In genomic region chr5:176844706-176845391, GRCh38 we compare ENCODE assay signal across 17 cellular contexts. TPM values are rescaled to one million over a fixed set of nuclear protein-coding genes. Genes with fewer than 3 reads are reported as not detected.
A peak's percentile ranks its signal among the peaks of the same experiment; 100 is the strongest.
DNase-seq lines count a peak whose midpoint lies in the region; ATAC-seq and TF ChIP-seq lines count a peak whose summit lies in the region.
"Had no signal": no experiment of that assay in that cellular context is flagged by ENCODE, and none has a peak within 500 bp of the region (broad histone marks: within the 10 kb centered on the region; RNA-seq: fewer than 3 reads in every experiment).

No MANE protein-coding gene starts in this region.

- H3K36me3 ChIP-seq in GM23248 (ENCODE audit: low read depth) = no peaks in the 10 kb centered on the region
- H3K36me3 ChIP-seq in prostate gland = no peaks in the 10 kb centered on the region
- H3K36me3 ChIP-seq: left ventricle myocardium inferior, neutrophil, stomach had no signal

- intact Hi-C loops in prostate gland (cut with DNase I) = no loop called here

- H3K4me2 ChIP-seq in GM23248 (ENCODE audit: unreplicated experiment) = no peak overlapping the region

- TF ChIP-seq CTCF in prostate gland (IDR thresholded peaks at IDR 0.05) = no peak

- H3K9ac ChIP-seq in GM23248 = no peak overlapping the region

- ATAC-seq in activated CD8-positive, alpha-beta memory T cell treated with anti-CD3 and anti-CD28 coated beads, Interleukin-2, amount 10 ng/mL, durations not matched to agents 7 days and 5 days = no peak

- H3K27ac Mint-ChIP-seq in activated CD8-positive, alpha-beta memory T cell treated with anti-CD3 and anti-CD28 coated beads, Interleukin-2, amount 10 ng/mL, durations not matched to agents 7 days and 5 days = no peak overlapping the region
- H3K27ac Mint-ChIP-seq: activated T-helper 1 cell treated with anti-CD3 and anti-CD28 coated beads, Interleukin-12 subunit alpha, Interleukin-12 subunit beta, Interleukin-2, Interleukin-4 antibody, amounts not matched to agents 30 ng/mL and 10 ng/mL and 1 ng/mL, durations not matched to agents 14 hours and 24 hours and 36 hours; IgD-negative memory B cell had no signal

- no peak overlapping the region for H3K4me3 Mint-ChIP-seq in activated CD8-positive, alpha-beta memory T cell treated with anti-CD3 and anti-CD28 coated beads, Interleukin-2, amount 10 ng/mL, durations not matched to agents 7 days and 5 days
- H3K4me3 Mint-ChIP-seq: activated T-helper 1 cell treated with anti-CD3 and anti-CD28 coated beads, Interleukin-12 subunit alpha, Interleukin-12 subunit beta, Interleukin-2, Interleukin-4 antibody, amounts not matched to agents 30 ng/mL and 10 ng/mL and 1 ng/mL, durations not matched to agents 14 hours and 24 hours and 36 hours; CD8-positive, alpha-beta memory T cell; central memory CD8-positive, alpha-beta T cell; IgD-negative memory B cell had no signal

- H3K9me2 ChIP-seq in GM23248 (ENCODE audit: insufficient read depth) = no peaks in the 10 kb centered on the region

- DNase-seq in AG08395 (ENCODE audit: low spot score) = peak; percentile 64
- DNase-seq in GM23248 = peak; percentile 71
- peak; percentile 91 for DNase-seq in NCI-H69 (lab: John Stamatoyannopoulos, UW)
- peak; percentile 52 for DNase-seq in cerebellar cortex (ENCODE audit: low spot score)
- DNase-seq in activated CD8-positive, alpha-beta memory T cell treated with anti-CD3 and anti-CD28 coated beads, Interleukin-2, amount 10 ng/mL, durations not matched to agents 7 days and 5 days = no peak
- no peak for DNase-seq in DMS53 (lab: John Stamatoyannopoulos, UW)
- DNase-seq in epidermal melanocyte (ENCODE audit: insufficient read length, low spot score) = no peak
- DNase-seq in prostate gland (ENCODE audit: low spot score) = no peak
- DNase-seq: CD8-positive, alpha-beta memory T cell; left ventricle myocardium inferior; NK-92 treated with Interleukin-12 subunit alpha and Interleukin-12 subunit beta, amount 100 ng/mL, for 24 hours; stomach had no signal

- TF ChIP-seq POLR2A in prostate gland (IDR thresholded peaks at IDR 0.05) = no peak

- WGBS in GM23248 (ENCODE audit: low coverage in 1 of 2, low lambda C conversion rate in 2 of 2, missing lambda C conversion rate in 2 of 2), 2 experiments = 40 to 43% methylated on average over 17 to 21 of the region's 21 CpGs
- 50% methylated on average over 21 of the region's 21 CpGs for WGBS in prostate gland

- in situ Hi-C loops in GM23248 (cut with MboI) = no loop called here

- H3K36me3 Mint-ChIP-seq in activated CD8-positive, alpha-beta memory T cell treated with anti-CD3 and anti-CD28 coated beads, Interleukin-2, amount 10 ng/mL, durations not matched to agents 7 days and 5 days = no peaks in the 10 kb centered on the region
- H3K36me3 Mint-ChIP-seq: CD8-positive, alpha-beta memory T cell; IgD-negative memory B cell had no signal

- CTCF ChIA-PET in activated CD8-positive, alpha-beta memory T cell treated with anti-CD3 and anti-CD28 coated beads, Interleukin-2, amount 10 ng/mL, durations not matched to agents 7 days and 5 days (lab: Charles Lee) = no interaction called here

- peaks cover 10% of the 10 kb centered on the region; the same call in 1 of the 2 replicates for H3K27me3 ChIP-seq in GM23248 (replicated peaks; ENCODE audit: insufficient read depth)
- peaks cover 16% of the 10 kb centered on the region for H3K27me3 ChIP-seq in prostate gland (replicated peaks; ENCODE audit: insufficient read depth)

- H3K79me2 ChIP-seq in GM23248 (ENCODE audit: insufficient read depth) = no peaks in the 10 kb centered on the region

- H2AFZ ChIP-seq in GM23248 = no peak overlapping the region

- no peaks in the 10 kb centered on the region for H3K9me3 Mint-ChIP-seq in activated CD8-positive, alpha-beta memory T cell treated with anti-CD3 and anti-CD28 coated beads, Interleukin-2, amount 10 ng/mL, durations not matched to agents 7 days and 5 days (ENCODE audit: low read depth)
- H3K9me3 Mint-ChIP-seq: activated T-helper 1 cell treated with anti-CD3 and anti-CD28 coated beads, Interleukin-12 subunit alpha, Interleukin-12 subunit beta, Interleukin-2, Interleukin-4 antibody, amounts not matched to agents 30 ng/mL and 10 ng/mL and 1 ng/mL, durations not matched to agents 14 hours and 24 hours and 36 hours; central memory CD8-positive, alpha-beta T cell; IgD-negative memory B cell had no signal

- H3K4me3 ChIP-seq in GM23248 (no peak overlapping the region), prostate gland (no peak overlapping the region)
- H3K4me3 ChIP-seq: left ventricle myocardium inferior, stomach had no signal

- H4K20me1 ChIP-seq in GM23248 (ENCODE audit: insufficient read depth) = no peaks in the 10 kb centered on the region

- no peaks in the 10 kb centered on the region for H3K4me1 ChIP-seq in GM23248 (ENCODE audit: insufficient read depth)
- no peaks in the 10 kb centered on the region for H3K4me1 ChIP-seq in prostate gland (replicated peaks)
- H3K4me1 ChIP-seq: left ventricle myocardium inferior, stomach had no signal

- H3K4me1 Mint-ChIP-seq in activated CD8-positive, alpha-beta memory T cell treated with anti-CD3 and anti-CD28 coated beads, Interleukin-2, amount 10 ng/mL, durations not matched to agents 7 days and 5 days = no peaks in the 10 kb centered on the region
- H3K4me1 Mint-ChIP-seq: CD8-positive, alpha-beta memory T cell; central memory CD8-positive, alpha-beta T cell; IgD-negative memory B cell had no signal

- H3K9me3 ChIP-seq in GM23248 (ENCODE audit: low read depth) (no peaks in the 10 kb centered on the region), prostate gland (no peaks in the 10 kb centered on the region)
- H3K9me3 ChIP-seq: left ventricle myocardium inferior, neutrophil, stomach had no signal

- H3K27ac ChIP-seq in GM23248 (no peak overlapping the region), prostate gland (no peak overlapping the region)
- H3K27ac ChIP-seq: left ventricle myocardium inferior, neutrophil, stomach had no signal

- peaks cover 12% of the 10 kb centered on the region for H3K27me3 Mint-ChIP-seq in activated CD8-positive, alpha-beta memory T cell treated with anti-CD3 and anti-CD28 coated beads, Interleukin-2, amount 10 ng/mL, durations not matched to agents 7 days and 5 days

- H3F3A ChIP-seq in GM23248 (ENCODE audit: insufficient read depth) = no peaks in the 10 kb centered on the region

RNA-seq across cellular contexts. Expression of gene UNC5A, which starts 34.5 kb away (rescaled TPM):
- total RNA-seq in GM23248 (2014; rRNA removed; shearing (Covaris generic)) = not detected in 2 replicates
- not detected in 2 replicates for polyA plus RNA-seq in GM23248 (2016; fragmentation: Nextera tagmentation; extraction: Ambion mirVana)
- not detected for total RNA-seq in activated CD8-positive, alpha-beta memory T cell treated with anti-CD3 and anti-CD28 coated beads, Interleukin-2, amount 10 ng/mL, durations not matched to agents 7 days and 5 days
- total RNA-seq in prostate gland = 1 to 10 TPM in 1 of 2 donors, under 1 TPM in 1; 0.18 to 1.5 TPM
- total RNA-seq: activated T-helper 1 cell treated with anti-CD3 and anti-CD28 coated beads, Interleukin-12 subunit alpha, Interleukin-12 subunit beta, Interleukin-2, Interleukin-4 antibody, amounts not matched to agents 30 ng/mL and 10 ng/mL and 1 ng/mL, durations not matched to agents 14 hours and 24 hours and 36 hours; CD8-positive, alpha-beta memory T cell; fibroblast of villous mesenchyme; left ventricle myocardium inferior had no signal
- polyA plus RNA-seq: CD8-positive, alpha-beta memory T cell; IgD-negative memory B cell had no signal

RNA-seq across cellular contexts. Expression of gene HK3, which starts 54.3 kb away (rescaled TPM):
- not detected in 2 replicates for total RNA-seq in GM23248 (2014; rRNA removed; shearing (Covaris generic))
- polyA plus RNA-seq in GM23248 (2016; fragmentation: Nextera tagmentation; extraction: Ambion mirVana) = not detected in 2 replicates
- not detected for total RNA-seq in activated CD8-positive, alpha-beta memory T cell treated with anti-CD3 and anti-CD28 coated beads, Interleukin-2, amount 10 ng/mL, durations not matched to agents 7 days and 5 days
- total RNA-seq in prostate gland = 1 to 10 TPM in 1 of 2 donors, under 1 TPM in 1; 0.50 to 4.7 TPM
- total RNA-seq: fibroblast of villous mesenchyme had no signal
- polyA plus RNA-seq: CD8-positive, alpha-beta memory T cell; IgD-negative memory B cell had no signal

Comparison
In these comparisons a context has a peak if more than half of its experiments do, and no peak if none do; other contexts are left out.
1. DNase-seq: peak in AG08395 (single experiment), GM23248 (single experiment), NCI-H69 (single experiment) and cerebellar cortex (single experiment); none in activated CD8-positive, alpha-beta memory T cell treated with anti-CD3 and anti-CD28 coated beads, Interleukin-2, amount 10 ng/mL, durations not matched to agents 7 days and 5 days (single experiment), DMS53 (single experiment), epidermal melanocyte (single experiment) and prostate gland (single experiment).